Comparison of ENCODE assay signal across 8 cellular contexts in the genomic region with DNA sequence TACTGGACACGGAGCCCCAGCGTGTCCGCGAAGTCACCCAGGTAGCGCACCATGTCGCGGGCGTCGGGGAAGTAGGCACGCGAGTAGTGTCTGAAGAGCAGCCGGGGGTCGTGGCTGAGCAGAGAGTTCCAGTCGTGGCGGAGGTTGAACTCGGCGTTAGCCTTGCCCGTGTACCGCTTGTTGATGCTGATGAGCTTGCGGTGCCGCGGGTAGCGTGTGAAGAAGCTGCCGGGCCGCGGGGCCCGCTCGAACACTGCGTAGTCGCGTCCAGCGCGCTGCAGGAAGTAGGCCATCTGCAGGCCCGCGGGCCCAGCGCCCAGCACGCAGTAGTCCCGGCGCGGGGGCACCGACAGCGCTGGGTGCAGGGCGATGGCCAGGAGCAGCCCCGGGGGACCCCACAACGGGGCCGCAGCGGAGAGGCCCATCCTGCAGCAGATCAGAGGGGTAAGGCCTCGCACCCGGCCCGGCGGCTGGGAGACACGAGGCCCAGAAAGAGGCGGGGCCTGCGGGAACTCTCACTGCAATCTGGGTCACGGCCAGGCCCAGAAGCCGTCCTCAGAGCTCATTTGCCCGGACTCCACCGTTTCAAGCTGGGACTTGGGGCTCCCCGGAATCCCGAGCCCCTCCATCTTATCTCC. TPM values are rescaled to one million over a fixed set of nuclear protein-coding genes. Genes with fewer than 3 reads are reported as not detected.
DNase-seq lines count a peak whose midpoint lies in the region; ATAC-seq, FAIRE-seq and TF ChIP-seq lines count a peak whose summit lies in the region.

No MANE protein-coding gene starts in this region.

- no peaks in the 10 kb centered on the region for H3K27me3 Mint-ChIP-seq in T-helper 1 cell treated with Interleukin-12 subunit alpha and Interleukin-12 subunit beta and Interleukin-4 antibody, amounts not matched to agents 30 μg/mL and 1 μg/mL, for 36 hours (ENCODE audit: low read depth)

- TF ChIP-seq CTCF in GM12864 (IDR thresholded peaks at IDR 0.05; ENCODE audit: low read depth, low read length, missing control alignments) (no peak), foreskin fibroblast (IDR thresholded peaks at IDR 0.05; ENCODE audit: low read depth, low read length) (no peak), psoas muscle (IDR thresholded peaks at IDR 0.05) (no peak)

- H3K27ac ChIP-seq in psoas muscle (peak overlapping the region; percentile 80), small intestine (ENCODE audit: low read depth in 1 of 2, low read length in 1 of 2) (no peak overlapping the region)

- WGBS in psoas muscle, 3 donors = 94 to 95% (median 94%) methylated on average over 46 to 60 of the region's 60 CpGs
- WGBS in small intestine, 3 donors = 88 to 95% (median 92%) methylated on average over 59 to 60 of the region's 60 CpGs

- H3K27ac Mint-ChIP-seq in T-helper 1 cell treated with Interleukin-12 subunit alpha and Interleukin-12 subunit beta and Interleukin-4 antibody, amounts not matched to agents 30 μg/mL and 1 μg/mL, for 36 hours = no peak overlapping the region

- no peak for FAIRE-seq in small intestine (lab: Jason Lieb, UNC)

- H3K36me3 Mint-ChIP-seq in T-helper 1 cell treated with Interleukin-12 subunit alpha and Interleukin-12 subunit beta and Interleukin-4 antibody, amounts not matched to agents 30 μg/mL and 1 μg/mL, for 36 hours (ENCODE audit: low read depth) = peaks cover 8% of the 10 kb centered on the region

- H3K27me3 ChIP-seq in psoas muscle (ENCODE audit: insufficient read depth in 3 of 3, low read length in 2 of 3) = no peaks in the 10 kb centered on the region
- H3K27me3 ChIP-seq in small intestine (ENCODE audit: control insufficient read depth in 2 of 2, insufficient read depth in 2 of 2, low read length in 2 of 2) = no peaks in the 10 kb centered on the region

- H3K9me3 ChIP-seq in psoas muscle = no peaks in the 10 kb centered on the region
- H3K9me3 ChIP-seq in small intestine (ENCODE audit: control insufficient read depth, low read depth) = no peaks in the 10 kb centered on the region

- peak overlapping the region; percentile 53 for H3K4me3 Mint-ChIP-seq in T-helper 1 cell treated with Interleukin-12 subunit alpha and Interleukin-12 subunit beta and Interleukin-4 antibody, amounts not matched to agents 30 μg/mL and 1 μg/mL, for 36 hours

- peaks cover 10% of the 10 kb centered on the region for H3K4me1 Mint-ChIP-seq in T-helper 1 cell treated with Interleukin-12 subunit alpha and Interleukin-12 subunit beta and Interleukin-4 antibody, amounts not matched to agents 30 μg/mL and 1 μg/mL, for 36 hours (ENCODE audit: low read depth)

- H3K36me3 ChIP-seq in psoas muscle (ENCODE audit: insufficient read depth in 1 of 2, low read depth in 1 of 2) (peaks cover 3 to 28% of the 10 kb centered on the region in 2 donors), small intestine (ENCODE audit: control insufficient read depth in 2 of 2, insufficient read depth in 2 of 2, low read length in 2 of 2) (peaks cover 2% of the 10 kb centered on the region in 2 donors)

- no peaks in the 10 kb centered on the region for H3K9me3 Mint-ChIP-seq in T-helper 1 cell treated with Interleukin-12 subunit alpha and Interleukin-12 subunit beta and Interleukin-4 antibody, amounts not matched to agents 30 μg/mL and 1 μg/mL, for 36 hours

- H3K4me3 ChIP-seq in GM12864 (ENCODE audit: low read depth, low read length) = peak overlapping the region; percentile 58
- H3K4me3 ChIP-seq in foreskin fibroblast (ENCODE audit: low read depth in 1 of 2, low read length in 2 of 2) = peak overlapping the region; percentile 55 to 61
- H3K4me3 ChIP-seq in psoas muscle = peak overlapping the region; percentile 67
- H3K4me3 ChIP-seq in small intestine (ENCODE audit: low read depth in 1 of 2, low read length in 2 of 2) = no peak overlapping the region

- DNase-seq in GM12864 (ENCODE audit: low read depth) (no peak), foreskin fibroblast (no peak), psoas muscle (no peak), DMS53 (lab: John Stamatoyannopoulos, UW) (no peak), small intestine (no peak)
- no peak for DNase-seq in activated naive CD4-positive, alpha-beta T cell treated with Interleukin-2 at 50 U/mL for 16 hours

- ATAC-seq in psoas muscle (no peak), GM18873 (IDR thresholded peaks at IDR 0.05; ENCODE audit: low FRiP score, unreplicated experiment) (no peak)

- peaks cover 5% of the 10 kb centered on the region for H3K4me1 ChIP-seq in psoas muscle
- H3K4me1 ChIP-seq in small intestine (ENCODE audit: control insufficient read depth in 2 of 2, insufficient read depth in 1 of 2, low read depth in 1 of 2, low read length in 1 of 2) = peaks cover 2 to 6% of the 10 kb centered on the region in 2 donors

- intact Hi-C loops in psoas muscle (cut with DNase I) = no loop called here

RNA-seq across cellular contexts. Expression of a gene that starts 0.7 kb away (rescaled TPM):
- 10 to 100 TPM in 1 of 4 donors, 1 to 10 TPM in 3; 6.4 to 10.2 (median 7.9) TPM for total RNA-seq in psoas muscle
- polyA plus RNA-seq in psoas muscle = 1 to 10 TPM; 3.3 to 9.0 (median 5.0) TPM
- 1 to 10 TPM in 1 of 3 donors, under 1 TPM in 2; 0.67 to 5.5 (median 0.81) TPM for polyA plus RNA-seq in small intestine

RNA-seq across cellular contexts. Expression of a gene that starts 22.8 kb away (rescaled TPM):
- 100 to 1,000 TPM; 102 to 125 (median 116) TPM for total RNA-seq in psoas muscle
- polyA plus RNA-seq in psoas muscle = 100 to 1,000 TPM; 115 to 338 (median 140) TPM
- polyA plus RNA-seq in small intestine = 100 to 1,000 TPM; 169 to 215 (median 193) TPM

RNA-seq across cellular contexts. Expression of a gene that starts 24.7 kb away (rescaled TPM):
- 100 to 1,000 TPM in 3 of 4 donors, 10 to 100 TPM in 1; 83.9 to 146 (median 112) TPM for total RNA-seq in psoas muscle
- 100 to 1,000 TPM; 109 to 155 (median 115) TPM for polyA plus RNA-seq in psoas muscle
- polyA plus RNA-seq in small intestine = 100 to 1,000 TPM; 164 to 209 (median 199) TPM

Comparison
In these comparisons a context has a peak if more than half of its experiments do, and no peak if none do; other contexts are left out.
1. H3K4me3 ChIP-seq: peak in GM12864 (single experiment), foreskin fibroblast (2 of 2) and psoas muscle (single experiment); none in small intestine (0 of 2).